Comparison of ENCODE assay signal across 28 cellular contexts in the genomic region with DNA sequence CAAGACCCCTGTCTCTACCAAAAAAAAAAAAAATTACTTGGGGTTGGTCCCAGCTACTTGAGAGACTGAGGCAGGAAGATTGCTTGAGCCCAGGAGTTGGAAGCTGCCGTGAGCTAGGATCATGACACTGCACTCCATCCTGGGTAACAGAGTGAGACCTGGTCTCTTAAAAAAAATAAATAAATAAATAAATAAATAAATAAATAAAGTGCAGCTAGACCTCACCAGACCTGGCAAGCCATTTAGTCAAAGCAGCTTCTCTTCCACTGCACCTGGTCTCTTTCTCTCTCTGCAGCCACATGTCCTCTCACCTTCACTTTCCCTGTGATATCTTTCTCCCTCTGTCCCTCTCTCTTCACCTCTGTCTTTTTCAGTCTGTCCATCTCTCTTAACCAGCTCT.
"Had no signal": no experiment of that assay in that cellular context is flagged by ENCODE, and none has a peak within 500 bp of the region (broad histone marks: within the 10 kb centered on the region; RNA-seq: fewer than 3 reads in every experiment).

No MANE protein-coding gene starts in this region.

- FAIRE-seq: urothelium cell line had no signal

- H3K27me3 Mint-ChIP-seq: stimulated activated memory B cell treated with anti-CD40 and anti-IgM and Interleukin-4, amounts not matched to agents 10 μg/mL and 1 μg/mL and 100 μg/mL, for 72 hours; stimulated activated naive CD8-positive, alpha-beta T cell treated with anti-CD3 and anti-CD28 coated beads, Interleukin-15, amount 100 ng/mL, for 72 hours had no signal

- ATAC-seq: stimulated activated effector memory CD8-positive, alpha-beta T cell treated with anti-CD3 and anti-CD28 coated beads, Interleukin-12 subunit alpha, Interleukin-12 subunit beta, amount 100 ng/mL, for 72 hours; stimulated activated memory B cell treated with anti-CD40 and anti-IgM and Interleukin-4, amounts not matched to agents 10 μg/mL and 1 μg/mL and 100 μg/mL, for 72 hours; stimulated activated naive B cell treated with anti-CD40 and anti-IgM and Interleukin-4, amounts not matched to agents 10 μg/mL and 1 μg/mL and 100 μg/mL, for 72 hours; stimulated activated naive CD8-positive, alpha-beta T cell treated with anti-CD3 and anti-CD28 coated beads, Interleukin-15, amount 100 ng/mL, for 72 hours; stimulated activated naive CD8-positive, alpha-beta T cell treated with anti-CD3 and anti-CD28 coated beads, Interleukin-15, Interleukin-2, amounts not matched to agents 100 U/mL and 50 U/mL, for 24 hours; upper lobe of right lung had no signal

- H3K27ac ChIP-seq: stomach, suprapubic skin, testis, thoracic aorta, thyroid gland, tibial nerve, transverse colon, upper lobe of left lung, upper lobe of right lung, uterus, vagina had no signal

- DNase-seq: stimulated activated CD4-positive, alpha-beta T cell treated with anti-CD3 and anti-CD28 coated beads, Interleukin-2, amount 100 ng/mL, for 48 hours; stimulated activated CD4-positive, alpha-beta T cell treated with anti-CD3 and anti-CD28 coated beads, Interleukin-4, amount 100 ng/mL, for 1 hour; stimulated activated CD4-positive, alpha-beta T cell treated with anti-CD3 and anti-CD28 coated beads, Interleukin-4, amount 100 ng/mL, for 24 hours; stimulated activated CD4-positive, alpha-beta T cell treated with anti-CD3 and anti-CD28 coated beads, Interleukin-4, amount 100 ng/mL, for 4 hours; stimulated activated CD8-positive, alpha-beta memory T cell treated with anti-CD3 and anti-CD28 coated beads, Interleukin-4, amount 100 ng/mL, for 48 hours; stimulated activated naive B cell treated with anti-CD40 and anti-IgM and Interleukin-4, amounts not matched to agents 10 μg/mL and 1 μg/mL and 100 μg/mL, for 72 hours; stimulated activated naive CD4-positive, alpha-beta T cell; stimulated activated naive CD4-positive, alpha-beta T cell treated with Interleukin-2 at 50 U/mL for 16 hours; stimulated activated naive CD8-positive, alpha-beta T cell treated with anti-CD3 and anti-CD28 coated beads, Interleukin-15, amount 100 ng/mL, for 72 hours; stimulated activated naive CD8-positive, alpha-beta T cell treated with anti-CD3 and anti-CD28 coated beads, Interleukin-15, Interleukin-2, amounts not matched to agents 100 U/mL and 50 U/mL, for 24 hours; stomach; substantia nigra; testis; thyroid gland; transverse colon; trophoblast cell; upper lobe of left lung; upper lobe of right lung; uterus had no signal

- H3K9me3 Mint-ChIP-seq: stimulated activated effector memory CD8-positive, alpha-beta T cell treated with anti-CD3 and anti-CD28 coated beads, Interleukin-12 subunit alpha, Interleukin-12 subunit beta, amount 100 ng/mL, for 72 hours; stimulated activated naive CD8-positive, alpha-beta T cell treated with anti-CD3 and anti-CD28 coated beads, Interleukin-15, amount 100 ng/mL, for 72 hours; stimulated activated naive CD8-positive, alpha-beta T cell treated with anti-CD3 and anti-CD28 coated beads, Interleukin-15, Interleukin-2, amounts not matched to agents 100 ng/mL and 50 ng/mL, for 24 hours; type B pancreatic cell had no signal

- H3K9me3 ChIP-seq: stomach, suprapubic skin, testis, thoracic aorta, thyroid gland, tibial nerve, transverse colon, upper lobe of left lung, upper lobe of right lung, uterus, vagina had no signal

- H3K36me3 ChIP-seq: stomach, suprapubic skin, thoracic aorta, thyroid gland, tibial nerve, transverse colon, upper lobe of left lung, upper lobe of right lung, uterus, vagina had no signal

- H3K27me3 ChIP-seq: stomach, suprapubic skin, testis, thyroid gland, tibial nerve, transverse colon, upper lobe of left lung, upper lobe of right lung, uterus, vagina had no signal

- H3K4me3 ChIP-seq: stomach, suprapubic skin, testis, thoracic aorta, thyroid gland, tibial nerve, transverse colon, upper lobe of left lung, upper lobe of right lung, uterus, vagina had no signal

- H3K36me3 Mint-ChIP-seq: stimulated activated effector memory CD8-positive, alpha-beta T cell treated with anti-CD3 and anti-CD28 coated beads, Interleukin-12 subunit alpha, Interleukin-12 subunit beta, amount 100 ng/mL, for 72 hours; stimulated activated memory B cell treated with anti-CD40 and anti-IgM and Interleukin-4, amounts not matched to agents 10 μg/mL and 1 μg/mL and 100 μg/mL, for 72 hours; stimulated activated naive B cell treated with anti-CD40 and anti-IgM and Interleukin-4, amounts not matched to agents 10 μg/mL and 1 μg/mL and 100 μg/mL, for 72 hours; type B pancreatic cell had no signal

- H3K4me1 Mint-ChIP-seq: stimulated activated effector memory CD8-positive, alpha-beta T cell treated with anti-CD3 and anti-CD28 coated beads, Interleukin-12 subunit alpha, Interleukin-12 subunit beta, amount 100 ng/mL, for 72 hours; stimulated activated memory B cell treated with anti-CD40 and anti-IgM and Interleukin-4, amounts not matched to agents 10 μg/mL and 1 μg/mL and 100 μg/mL, for 72 hours; stimulated activated naive B cell treated with anti-CD40 and anti-IgM and Interleukin-4, amounts not matched to agents 10 μg/mL and 1 μg/mL and 100 μg/mL, for 72 hours; stimulated activated naive CD8-positive, alpha-beta T cell treated with anti-CD3 and anti-CD28 coated beads, Interleukin-15, amount 100 ng/mL, for 72 hours had no signal

- H3K4me1 ChIP-seq: stomach, suprapubic skin, testis, thyroid gland, tibial nerve, transverse colon, upper lobe of left lung, upper lobe of right lung, uterus, vagina had no signal

- H3K4me3 Mint-ChIP-seq: stimulated activated effector memory CD8-positive, alpha-beta T cell treated with anti-CD3 and anti-CD28 coated beads, Interleukin-12 subunit alpha, Interleukin-12 subunit beta, amount 100 ng/mL, for 72 hours; stimulated activated memory B cell treated with anti-CD40 and anti-IgM and Interleukin-4, amounts not matched to agents 10 μg/mL and 1 μg/mL and 100 μg/mL, for 72 hours; stimulated activated naive B cell treated with anti-CD40 and anti-IgM and Interleukin-4, amounts not matched to agents 10 μg/mL and 1 μg/mL and 100 μg/mL, for 72 hours; stimulated activated naive CD8-positive, alpha-beta T cell treated with anti-CD3 and anti-CD28 coated beads, Interleukin-15, amount 100 ng/mL, for 72 hours; stimulated activated naive CD8-positive, alpha-beta T cell treated with anti-CD3 and anti-CD28 coated beads, Interleukin-15, Interleukin-2, amounts not matched to agents 100 ng/mL and 50 ng/mL, for 24 hours; type B pancreatic cell had no signal

- H3K27ac Mint-ChIP-seq: stimulated activated effector memory CD8-positive, alpha-beta T cell treated with anti-CD3 and anti-CD28 coated beads, Interleukin-12 subunit alpha, Interleukin-12 subunit beta, amount 100 ng/mL, for 72 hours; stimulated activated memory B cell treated with anti-CD40 and anti-IgM and Interleukin-4, amounts not matched to agents 10 μg/mL and 1 μg/mL and 100 μg/mL, for 72 hours; stimulated activated naive B cell treated with anti-CD40 and anti-IgM and Interleukin-4, amounts not matched to agents 10 μg/mL and 1 μg/mL and 100 μg/mL, for 72 hours; stimulated activated naive CD8-positive, alpha-beta T cell treated with anti-CD3 and anti-CD28 coated beads, Interleukin-15, amount 100 ng/mL, for 72 hours; stimulated activated naive CD8-positive, alpha-beta T cell treated with anti-CD3 and anti-CD28 coated beads, Interleukin-15, Interleukin-2, amounts not matched to agents 100 ng/mL and 50 ng/mL, for 24 hours; type B pancreatic cell had no signal
